In genomic region chr5:14451866-14452265, GRCh38 we compare ENCODE assay signal across 15 cellular contexts.
DNase-seq lines count a peak whose midpoint lies in the region; ATAC-seq and TF ChIP-seq lines count a peak whose summit lies in the region.
"Had no signal": no experiment of that assay in that cellular context is flagged by ENCODE, and none has a peak within 500 bp of the region (broad histone marks: within the 10 kb centered on the region; RNA-seq: fewer than 3 reads in every experiment).

No MANE protein-coding gene starts in this region.

- no peak for ATAC-seq in GM23338
- no peak for ATAC-seq in stimulated activated memory B cell treated with anti-CD40 and anti-IgM and Interleukin-4, amounts not matched to agents 10 μg/mL and 1 μg/mL and 100 μg/mL, for 72 hours
- ATAC-seq in activated CD8-positive, alpha-beta memory T cell treated with anti-CD3 and anti-CD28 coated beads, Interleukin-2, amount 10 ng/mL, durations not matched to agents 7 days and 5 days: no peak
- ATAC-seq in PC-3: no peak
- ATAC-seq: activated CD4-positive, CD25-positive, alpha-beta regulatory T cell treated with anti-CD3 and anti-CD28 coated beads, Interleukin-2, amount 50 U/mL, for 24 hours; psoas muscle had no signal

- H3K4me3 ChIP-seq in GM23338: no peak overlapping the region
- no peak overlapping the region for H3K4me3 ChIP-seq in SJSA1
- H3K4me3 ChIP-seq in PC-3 (ENCODE audit: low read length): no peak overlapping the region
- H3K4me3 ChIP-seq: adrenal gland, psoas muscle had no signal

- H3K79me2 ChIP-seq in GM23338 (replicated peaks; ENCODE audit: insufficient read depth) (peaks cover 7% of the 10 kb centered on the region; the same call in 1 of the 2 replicates), PC-3 (ENCODE audit: low read length) (peaks cover 59% of the 10 kb centered on the region)

- H2AFZ ChIP-seq in GM23338: no peak overlapping the region
- no peak overlapping the region for H2AFZ ChIP-seq in PC-3 (ENCODE audit: low read length)

- no peaks in the 10 kb centered on the region for H3F3A ChIP-seq in GM23338 (replicated peaks; ENCODE audit: low read depth)
- no peaks in the 10 kb centered on the region for H3F3A ChIP-seq in PC-3 (ENCODE audit: low read length, unreplicated experiment)

- DNase-seq in GM23338 (ENCODE audit: low spot score) (no peak), SJSA1 (ENCODE audit: low read depth in 1 of 2, low spot score in 2 of 2) (peak; percentile 61 to 71), left kidney (ENCODE audit: low read depth, low spot score) (peak; percentile 15), HCEC 1CT (no peak), PC-3 (no peak)
- no peak for DNase-seq in activated CD8-positive, alpha-beta memory T cell treated with anti-CD3 and anti-CD28 coated beads, Interleukin-2, amount 10 ng/mL, durations not matched to agents 7 days and 5 days
- DNase-seq in stimulated activated naive CD4-positive, alpha-beta T cell (lab: John Stamatoyannopoulos, UW): no peak
- DNase-seq: NCI-H1436 treated with DMSO at 0.1 percent for 48 hours; NCI-H226; psoas muscle; stimulated activated naive CD4-positive, alpha-beta T cell treated with Interleukin-2 at 50 U/mL for 16 hours; T-helper 2 cell had no signal

- no peak overlapping the region for H3K27ac ChIP-seq in GM23338 (ENCODE audit: low read depth)
- peak overlapping the region; percentile 46 for H3K27ac ChIP-seq in SJSA1
- no peak overlapping the region for H3K27ac ChIP-seq in PC-3 (ENCODE audit: low read length)
- H3K27ac ChIP-seq: psoas muscle had no signal

- peak overlapping the region; percentile 90; the same call in 1 of the 2 replicates for H3K27ac Mint-ChIP-seq in GM23338
- peak overlapping the region; percentile 38 for H3K27ac Mint-ChIP-seq in stimulated activated memory B cell treated with anti-CD40 and anti-IgM and Interleukin-4, amounts not matched to agents 10 μg/mL and 1 μg/mL and 100 μg/mL, for 72 hours
- no peak overlapping the region for H3K27ac Mint-ChIP-seq in activated CD8-positive, alpha-beta memory T cell treated with anti-CD3 and anti-CD28 coated beads, Interleukin-2, amount 10 ng/mL, durations not matched to agents 7 days and 5 days

- H3K4me1 Mint-ChIP-seq in GM23338: peaks cover 42% of the 10 kb centered on the region
- peaks cover 13% of the 10 kb centered on the region for H3K4me1 Mint-ChIP-seq in stimulated activated memory B cell treated with anti-CD40 and anti-IgM and Interleukin-4, amounts not matched to agents 10 μg/mL and 1 μg/mL and 100 μg/mL, for 72 hours
- H3K4me1 Mint-ChIP-seq in activated CD8-positive, alpha-beta memory T cell treated with anti-CD3 and anti-CD28 coated beads, Interleukin-2, amount 10 ng/mL, durations not matched to agents 7 days and 5 days: peaks cover 19% of the 10 kb centered on the region

- no peak overlapping the region for H3K9ac ChIP-seq in PC-3 (ENCODE audit: low read length)

- H3K27me3 Mint-ChIP-seq in GM23338 (ENCODE audit: insufficient read depth, low read depth, poor library complexity): peaks cover 2% of the 10 kb centered on the region
- H3K27me3 Mint-ChIP-seq in stimulated activated memory B cell treated with anti-CD40 and anti-IgM and Interleukin-4, amounts not matched to agents 10 μg/mL and 1 μg/mL and 100 μg/mL, for 72 hours: no peaks in the 10 kb centered on the region
- no peaks in the 10 kb centered on the region for H3K27me3 Mint-ChIP-seq in activated CD8-positive, alpha-beta memory T cell treated with anti-CD3 and anti-CD28 coated beads, Interleukin-2, amount 10 ng/mL, durations not matched to agents 7 days and 5 days

- POLR2A ChIA-PET in PC-3 (lab: Charles Lee; ENCODE audit: unreplicated experiment): no interaction called here

- CTCF ChIA-PET in activated CD8-positive, alpha-beta memory T cell treated with anti-CD3 and anti-CD28 coated beads, Interleukin-2, amount 10 ng/mL, durations not matched to agents 7 days and 5 days (lab: Charles Lee): no interaction called here
- CTCF ChIA-PET in PC-3 (lab: Charles Lee): no interaction called here

- H3K9me3 ChIP-seq in SJSA1 (replicated peaks) (no peaks in the 10 kb centered on the region), PC-3 (ENCODE audit: low read length) (no peaks in the 10 kb centered on the region)
- H3K9me3 ChIP-seq: adrenal gland, psoas muscle had no signal

- H3K36me3 Mint-ChIP-seq in GM23338 (ENCODE audit: low read depth): peaks cover 34% of the 10 kb centered on the region
- H3K36me3 Mint-ChIP-seq in stimulated activated memory B cell treated with anti-CD40 and anti-IgM and Interleukin-4, amounts not matched to agents 10 μg/mL and 1 μg/mL and 100 μg/mL, for 72 hours: peaks cover 44% of the 10 kb centered on the region
- peaks cover 3% of the 10 kb centered on the region for H3K36me3 Mint-ChIP-seq in activated CD8-positive, alpha-beta memory T cell treated with anti-CD3 and anti-CD28 coated beads, Interleukin-2, amount 10 ng/mL, durations not matched to agents 7 days and 5 days

- H3K36me3 ChIP-seq in GM23338 (ENCODE audit: insufficient read depth): peaks cover 2% of the 10 kb centered on the region
- H3K36me3 ChIP-seq in SJSA1: peaks cover 30% of the 10 kb centered on the region
- peaks cover 51% of the 10 kb centered on the region for H3K36me3 ChIP-seq in PC-3 (ENCODE audit: low read depth, low read length)
- H3K36me3 ChIP-seq: adrenal gland had no signal

- H4K20me1 ChIP-seq in GM23338 (replicated peaks; ENCODE audit: insufficient read depth): no peaks in the 10 kb centered on the region
- no peaks in the 10 kb centered on the region for H4K20me1 ChIP-seq in PC-3 (ENCODE audit: low read length)

- peaks cover 14% of the 10 kb centered on the region; the same call in 2 of the 3 replicates for H3K9me3 Mint-ChIP-seq in GM23338
- no peaks in the 10 kb centered on the region for H3K9me3 Mint-ChIP-seq in stimulated activated memory B cell treated with anti-CD40 and anti-IgM and Interleukin-4, amounts not matched to agents 10 μg/mL and 1 μg/mL and 100 μg/mL, for 72 hours
- no peaks in the 10 kb centered on the region for H3K9me3 Mint-ChIP-seq in activated CD8-positive, alpha-beta memory T cell treated with anti-CD3 and anti-CD28 coated beads, Interleukin-2, amount 10 ng/mL, durations not matched to agents 7 days and 5 days (ENCODE audit: low read depth)

- H3K9me2 ChIP-seq in GM23338 (ENCODE audit: insufficient read depth): no peaks in the 10 kb centered on the region
- H3K9me2 ChIP-seq in PC-3 (replicated peaks; ENCODE audit: low read length): no peaks in the 10 kb centered on the region

- H3K4me1 ChIP-seq in GM23338 (ENCODE audit: insufficient read depth) (peaks cover 17% of the 10 kb centered on the region), SJSA1 (replicated peaks) (peaks cover 65% of the 10 kb centered on the region), PC-3 (ENCODE audit: insufficient read depth, low read length) (peaks cover 19% of the 10 kb centered on the region)

- H3K4me2 ChIP-seq in GM23338 (peak overlapping the region; percentile 41), PC-3 (ENCODE audit: low read length) (no peak overlapping the region)

- intact Hi-C loops in PC-3 (cut with micrococcal nuclease): no loop called here

- no TSS peak for BruUV-seq in PC-3 (replicated peaks; lab: Mats Ljungman, UMichigan)

- H3K27me3 ChIP-seq in GM23338 (ENCODE audit: insufficient read depth) (no peaks in the 10 kb centered on the region), SJSA1 (replicated peaks) (no peaks in the 10 kb centered on the region), PC-3 (ENCODE audit: low read length) (no peaks in the 10 kb centered on the region)
- H3K27me3 ChIP-seq: adrenal gland had no signal

- TF ChIP-seq CTCF in GM23338 (conservative IDR thresholded peaks at IDR 0.05; ENCODE audit: low read depth in 2 of 2): no peak
- no peak for TF ChIP-seq CTCF in PC-3 (conservative IDR thresholded peaks at IDR 0.05; ENCODE audit: low read depth, low read length)

- no peak overlapping the region for H3K4me3 Mint-ChIP-seq in GM23338
- H3K4me3 Mint-ChIP-seq in stimulated activated memory B cell treated with anti-CD40 and anti-IgM and Interleukin-4, amounts not matched to agents 10 μg/mL and 1 μg/mL and 100 μg/mL, for 72 hours: no peak overlapping the region
- no peak overlapping the region for H3K4me3 Mint-ChIP-seq in activated CD8-positive, alpha-beta memory T cell treated with anti-CD3 and anti-CD28 coated beads, Interleukin-2, amount 10 ng/mL, durations not matched to agents 7 days and 5 days

TF ChIP-seq in GM23338, 12 proteins besides CTCF, POLR2A, EP300 and RAD21 (continues in another document):
- no peak for TF ChIP-seq ETS1 (IDR thresholded peaks at IDR 0.05)
- no peak for TF ChIP-seq CREB1 (CRISPR knock-in tag; IDR thresholded peaks at IDR 0.05; ENCODE audit: low read depth)

Comparison
In these comparisons a context has a peak if more than half of its experiments do, and no peak if none do; other contexts are left out.
1. DNase-seq: peak in SJSA1 (2 of 2) and left kidney (single experiment); none in GM23338 (single experiment), activated CD8-positive, alpha-beta memory T cell treated with anti-CD3 and anti-CD28 coated beads, Interleukin-2, amount 10 ng/mL, durations not matched to agents 7 days and 5 days (single experiment), HCEC 1CT (single experiment), PC-3 (single experiment) and stimulated activated naive CD4-positive, alpha-beta T cell (0 of 6).